19 cellular contexts compared by ENCODE assay signal in the genomic region with DNA sequence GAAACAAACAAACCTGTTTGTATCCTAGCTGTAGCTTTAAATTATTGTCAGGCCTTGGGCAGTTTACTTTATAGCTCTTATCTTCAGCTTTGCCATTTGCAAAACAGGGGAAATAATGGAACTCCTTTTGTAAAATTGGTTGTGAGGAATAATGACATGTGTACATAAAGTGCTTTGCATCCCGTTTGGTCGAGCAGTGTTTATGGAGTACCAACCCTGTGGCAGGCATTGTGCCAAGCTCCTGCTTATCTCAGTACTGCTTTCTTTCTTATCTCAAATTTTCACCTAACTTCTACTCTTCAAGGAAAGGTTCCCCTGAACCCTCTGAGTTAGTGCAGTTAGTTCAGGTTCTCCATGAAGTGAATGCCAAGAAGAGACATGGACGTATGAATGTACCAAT. TPM values are rescaled to one million over a fixed set of nuclear protein-coding genes. Genes with fewer than 3 reads are reported as not detected.
DNase-seq lines count a peak whose midpoint lies in the region; ATAC-seq, FAIRE-seq and TF ChIP-seq lines count a peak whose summit lies in the region.
"Had no signal": no experiment of that assay in that cellular context is flagged by ENCODE, and none has a peak within 500 bp of the region (broad histone marks: within the 10 kb centered on the region; RNA-seq: fewer than 3 reads in every experiment).

No MANE protein-coding gene starts in this region.

- H3K4me1 ChIP-seq in GM23338 (ENCODE audit: insufficient read depth) (no peaks in the 10 kb centered on the region), pancreas (no peaks in the 10 kb centered on the region)
- H3K4me1 ChIP-seq: Peyer's patch had no signal

- H3K27ac ChIP-seq in GM23338 (ENCODE audit: low read depth) (no peak overlapping the region), pancreas (no peak overlapping the region)
- H3K27ac ChIP-seq: C4-2B, KMS-11, Peyer's patch had no signal

- TF ChIP-seq CTCF in GM23338 (conservative IDR thresholded peaks at IDR 0.05; ENCODE audit: low read depth in 2 of 2): no peak
- TF ChIP-seq CTCF in pancreas (IDR thresholded peaks at IDR 0.05): no peak

- H3K79me2 ChIP-seq in GM23338 (replicated peaks; ENCODE audit: insufficient read depth): no peaks in the 10 kb centered on the region

- H3F3A ChIP-seq in GM23338 (replicated peaks; ENCODE audit: low read depth): no peaks in the 10 kb centered on the region

- 30 to 32% methylated on average over 3 of the region's 3 CpGs for WGBS in pancreas, 2 donors

- no peaks in the 10 kb centered on the region for H4K20me1 ChIP-seq in GM23338 (replicated peaks; ENCODE audit: insufficient read depth)

- no peaks in the 10 kb centered on the region for H3K9me3 ChIP-seq in pancreas
- H3K9me3 ChIP-seq: Peyer's patch had no signal

- no peak overlapping the region for H3K27ac Mint-ChIP-seq in GM23338
- H3K27ac Mint-ChIP-seq: T-helper 17 cell had no signal

- DNase-seq in DMS153 (lab: John Stamatoyannopoulos, UW) (peak; percentile 36), GM23338 (ENCODE audit: low spot score) (no peak), NCI-H69 (lab: John Stamatoyannopoulos, UW) (peak; percentile 10), left colon (peak in 1 of 2 donors; percentile 25), superior temporal gyrus (ENCODE audit: extremely low spot score) (no peak), pancreas (no peak)
- no peak for DNase-seq in activated CD4-positive, alpha-beta T cell treated with anti-CD3 and anti-CD28 coated beads, Interleukin-2, amount 50 U/mL, for 48 hours
- DNase-seq: AML-193, DND-41, MV-4-11, NCI-H146, NCI-H2029 treated with DMSO at 0.1 percent for 48 hours, NCI-H510A treated with DMSO at 0.1 percent for 48 hours, Peyer's patch, T-helper 17 cell had no signal

- peaks cover 2% of the 10 kb centered on the region for H3K27me3 Mint-ChIP-seq in GM23338 (ENCODE audit: insufficient read depth, low read depth, poor library complexity)

- no peaks in the 10 kb centered on the region for H3K36me3 Mint-ChIP-seq in GM23338 (ENCODE audit: low read depth)

- H3K4me1 Mint-ChIP-seq in GM23338: no peaks in the 10 kb centered on the region
- H3K4me1 Mint-ChIP-seq: T-helper 17 cell had no signal

- no peak for FAIRE-seq in pancreas (lab: Jason Lieb, UNC)
- FAIRE-seq: GM19239 had no signal

- intact Hi-C loops in left colon (cut with DNase I, micrococcal nuclease) (no loop called here), pancreas (cut with DNase I) (no loop called here)

- H3K9me2 ChIP-seq in GM23338 (ENCODE audit: insufficient read depth): no peaks in the 10 kb centered on the region

- H3K4me3 ChIP-seq in GM23338 (no peak overlapping the region), pancreas (no peak overlapping the region)
- H3K4me3 ChIP-seq: Peyer's patch had no signal

- no peaks in the 10 kb centered on the region for H3K9me3 Mint-ChIP-seq in GM23338

- H3K4me2 ChIP-seq in GM23338: no peak overlapping the region
- H3K4me2 ChIP-seq: KMS-11 had no signal

- peak overlapping the region; percentile 77 for H2AFZ ChIP-seq in GM23338

- H3K4me3 Mint-ChIP-seq in GM23338: no peak overlapping the region
- H3K4me3 Mint-ChIP-seq: T-helper 17 cell had no signal

- no peaks in the 10 kb centered on the region for H3K36me3 ChIP-seq in GM23338 (ENCODE audit: insufficient read depth)
- H3K36me3 ChIP-seq in pancreas: no peaks in the 10 kb centered on the region
- H3K36me3 ChIP-seq: Peyer's patch had no signal

- ATAC-seq in GM23338 (no peak), left colon (peak; percentile 40), GM18517 (IDR thresholded peaks at IDR 0.05; ENCODE audit: unreplicated experiment) (no peak), pancreas (no peak)
- ATAC-seq: T-helper 17 cell had no signal

- H3K27me3 ChIP-seq in GM23338 (ENCODE audit: insufficient read depth): no peaks in the 10 kb centered on the region
- peaks cover 0 to 6% (median 0%) of the 10 kb centered on the region in 4 donors for H3K27me3 ChIP-seq in pancreas
- H3K27me3 ChIP-seq: Peyer's patch had no signal

TF ChIP-seq in GM23338, 12 proteins besides CTCF, POLR2A, EP300 and RAD21 (continues in another document):
- TF ChIP-seq, protein P1, sequence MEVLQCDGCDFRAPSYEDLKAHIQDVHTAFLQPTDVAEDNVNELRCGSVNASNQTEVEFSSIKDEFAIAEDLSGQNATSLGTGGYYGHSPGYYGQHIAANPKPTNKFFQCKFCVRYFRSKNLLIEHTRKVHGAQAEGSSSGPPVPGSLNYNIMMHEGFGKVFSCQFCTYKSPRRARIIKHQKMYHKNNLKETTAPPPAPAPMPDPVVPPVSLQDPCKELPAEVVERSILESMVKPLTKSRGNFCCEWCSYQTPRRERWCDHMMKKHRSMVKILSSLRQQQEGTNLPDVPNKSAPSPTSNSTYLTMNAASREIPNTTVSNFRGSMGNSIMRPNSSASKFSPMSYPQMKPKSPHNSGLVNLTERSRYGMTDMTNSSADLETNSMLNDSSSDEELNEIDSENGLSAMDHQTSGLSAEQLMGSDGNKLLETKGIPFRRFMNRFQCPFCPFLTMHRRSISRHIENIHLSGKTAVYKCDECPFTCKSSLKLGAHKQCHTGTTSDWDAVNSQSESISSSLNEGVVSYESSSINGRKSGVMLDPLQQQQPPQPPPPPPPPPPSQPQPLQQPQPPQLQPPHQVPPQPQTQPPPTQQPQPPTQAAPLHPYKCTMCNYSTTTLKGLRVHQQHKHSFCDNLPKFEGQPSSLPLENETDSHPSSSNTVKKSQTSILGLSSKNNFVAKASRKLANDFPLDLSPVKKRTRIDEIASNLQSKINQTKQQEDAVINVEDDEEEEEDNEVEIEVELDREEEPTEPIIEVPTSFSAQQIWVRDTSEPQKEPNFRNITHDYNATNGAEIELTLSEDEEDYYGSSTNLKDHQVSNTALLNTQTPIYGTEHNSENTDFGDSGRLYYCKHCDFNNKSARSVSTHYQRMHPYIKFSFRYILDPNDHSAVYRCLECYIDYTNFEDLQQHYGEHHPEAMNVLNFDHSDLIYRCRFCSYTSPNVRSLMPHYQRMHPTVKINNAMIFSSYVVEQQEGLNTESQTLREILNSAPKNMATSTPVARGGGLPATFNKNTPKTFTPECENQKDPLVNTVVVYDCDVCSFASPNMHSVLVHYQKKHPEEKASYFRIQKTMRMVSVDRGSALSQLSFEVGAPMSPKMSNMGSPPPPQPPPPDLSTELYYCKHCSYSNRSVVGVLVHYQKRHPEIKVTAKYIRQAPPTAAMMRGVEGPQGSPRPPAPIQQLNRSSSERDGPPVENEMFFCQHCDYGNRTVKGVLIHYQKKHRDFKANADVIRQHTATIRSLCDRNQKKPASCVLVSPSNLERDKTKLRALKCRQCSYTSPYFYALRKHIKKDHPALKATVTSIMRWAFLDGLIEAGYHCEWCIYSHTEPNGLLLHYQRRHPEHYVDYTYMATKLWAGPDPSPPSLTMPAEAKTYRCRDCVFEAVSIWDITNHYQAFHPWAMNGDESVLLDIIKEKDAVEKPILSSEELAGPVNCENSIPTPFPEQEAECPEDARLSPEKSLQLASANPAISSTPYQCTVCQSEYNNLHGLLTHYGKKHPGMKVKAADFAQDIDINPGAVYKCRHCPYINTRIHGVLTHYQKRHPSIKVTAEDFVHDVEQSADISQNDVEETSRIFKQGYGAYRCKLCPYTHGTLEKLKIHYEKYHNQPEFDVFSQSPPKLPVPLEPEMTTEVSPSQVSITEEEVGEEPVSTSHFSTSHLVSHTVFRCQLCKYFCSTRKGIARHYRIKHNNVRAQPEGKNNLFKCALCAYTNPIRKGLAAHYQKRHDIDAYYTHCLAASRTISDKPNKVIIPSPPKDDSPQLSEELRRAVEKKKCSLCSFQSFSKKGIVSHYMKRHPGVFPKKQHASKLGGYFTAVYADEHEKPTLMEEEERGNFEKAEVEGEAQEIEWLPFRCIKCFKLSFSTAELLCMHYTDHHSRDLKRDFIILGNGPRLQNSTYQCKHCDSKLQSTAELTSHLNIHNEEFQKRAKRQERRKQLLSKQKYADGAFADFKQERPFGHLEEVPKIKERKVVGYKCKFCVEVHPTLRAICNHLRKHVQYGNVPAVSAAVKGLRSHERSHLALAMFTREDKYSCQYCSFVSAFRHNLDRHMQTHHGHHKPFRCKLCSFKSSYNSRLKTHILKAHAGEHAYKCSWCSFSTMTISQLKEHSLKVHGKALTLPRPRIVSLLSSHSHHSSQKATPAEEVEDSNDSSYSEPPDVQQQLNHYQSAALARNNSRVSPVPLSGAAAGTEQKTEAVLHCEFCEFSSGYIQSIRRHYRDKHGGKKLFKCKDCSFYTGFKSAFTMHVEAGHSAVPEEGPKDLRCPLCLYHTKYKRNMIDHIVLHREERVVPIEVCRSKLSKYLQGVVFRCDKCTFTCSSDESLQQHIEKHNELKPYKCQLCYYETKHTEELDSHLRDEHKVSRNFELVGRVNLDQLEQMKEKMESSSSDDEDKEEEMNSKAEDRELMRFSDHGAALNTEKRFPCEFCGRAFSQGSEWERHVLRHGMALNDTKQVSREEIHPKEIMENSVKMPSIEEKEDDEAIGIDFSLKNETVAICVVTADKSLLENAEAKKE (CRISPR knock-in tag; IDR thresholded peaks at IDR 0.05): no peak
- TF ChIP-seq ZNF331 (CRISPR knock-in tag; IDR thresholded peaks at IDR 0.05; ENCODE audit: low read depth) (no peak), STAT1 (IDR thresholded peaks at IDR 0.05; ENCODE audit: unreplicated experiment) (no peak), EZH2 (IDR thresholded peaks at IDR 0.05; ENCODE audit: low read depth, unreplicated experiment) (no peak)
- TF ChIP-seq, protein P2, sequence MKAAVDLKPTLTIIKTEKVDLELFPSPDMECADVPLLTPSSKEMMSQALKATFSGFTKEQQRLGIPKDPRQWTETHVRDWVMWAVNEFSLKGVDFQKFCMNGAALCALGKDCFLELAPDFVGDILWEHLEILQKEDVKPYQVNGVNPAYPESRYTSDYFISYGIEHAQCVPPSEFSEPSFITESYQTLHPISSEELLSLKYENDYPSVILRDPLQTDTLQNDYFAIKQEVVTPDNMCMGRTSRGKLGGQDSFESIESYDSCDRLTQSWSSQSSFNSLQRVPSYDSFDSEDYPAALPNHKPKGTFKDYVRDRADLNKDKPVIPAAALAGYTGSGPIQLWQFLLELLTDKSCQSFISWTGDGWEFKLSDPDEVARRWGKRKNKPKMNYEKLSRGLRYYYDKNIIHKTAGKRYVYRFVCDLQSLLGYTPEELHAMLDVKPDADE (IDR thresholded peaks at IDR 0.05): no peak

RNA-seq across cellular contexts. Expression of a gene that starts 9.4 kb away (rescaled TPM):
- 50.5 and 53.8 TPM in 2 replicates for total RNA-seq in GM23338 (2014; rRNA removed; shearing (Covaris generic))
- polyA plus RNA-seq in GM23338 (2016; fragmentation: Nextera tagmentation; extraction: Ambion mirVana): 14.4 and 18.0 TPM in 2 replicates
- 10 to 100 TPM; 60.3 to 67.6 TPM for total RNA-seq in left colon
- 10 to 100 TPM; 21.5 to 40.7 (median 24.7) TPM for total RNA-seq in pancreas
- polyA plus RNA-seq in pancreas: 10 to 100 TPM; 14.9 to 23.8 TPM

Comparison
In these comparisons a context has a peak if more than half of its experiments do, and no peak if none do; other contexts are left out.
1. DNase-seq: peak in DMS153 (single experiment) and NCI-H69 (single experiment); none in GM23338 (single experiment), superior temporal gyrus (single experiment), activated CD4-positive, alpha-beta T cell treated with anti-CD3 and anti-CD28 coated beads, Interleukin-2, amount 50 U/mL, for 48 hours (0 of 2) and pancreas (0 of 6).